Comparison of ENCODE assay signal across 12 cellular contexts in genomic region chr20:23145281-23145700, GRCh38. TPM values are rescaled to one million over a fixed set of nuclear protein-coding genes. Genes with fewer than 3 reads are reported as not detected.
DNase-seq lines count a peak whose midpoint lies in the region; ATAC-seq, FAIRE-seq and TF ChIP-seq lines count a peak whose summit lies in the region.
"Had no signal": no experiment of that assay in that cellular context is flagged by ENCODE, and none has a peak within 500 bp of the region (broad histone marks: within the 10 kb centered on the region; RNA-seq: fewer than 3 reads in every experiment).

No MANE protein-coding gene starts in this region.

- H3K27ac Mint-ChIP-seq in MCF 10A (ENCODE audit: low read depth, unreplicated experiment) = peak overlapping the region; percentile 20
- H3K27ac Mint-ChIP-seq: activated naive CD8-positive, alpha-beta T cell had no signal

- H3K27ac ChIP-seq in breast epithelium (no peak overlapping the region), brain microvascular endothelial cell (peak overlapping the region; percentile 9), aorta (ENCODE audit: low read depth in 1 of 2, low read length in 2 of 2) (peak overlapping the region in 1 of 2 donors; percentile 94)

- H3K4me3 ChIP-seq in breast epithelium (no peak overlapping the region), brain microvascular endothelial cell (ENCODE audit: low read depth, low read length) (no peak overlapping the region), aorta (ENCODE audit: low read length in 2 of 2) (no peak overlapping the region)
- H3K4me3 ChIP-seq: heart left ventricle had no signal

- peaks cover 0 to 5% of the 10 kb centered on the region in 2 donors for H3K4me1 ChIP-seq in breast epithelium
- peaks cover 0 to 8% of the 10 kb centered on the region in 2 donors for H3K4me1 ChIP-seq in aorta (ENCODE audit: control insufficient read depth in 1 of 2, insufficient read depth in 2 of 2, low read length in 2 of 2)

- H3K9me3 ChIP-seq in breast epithelium (no peaks in the 10 kb centered on the region), aorta (ENCODE audit: control insufficient read depth, low read length) (no peaks in the 10 kb centered on the region)
- H3K9me3 ChIP-seq: heart left ventricle had no signal

- H3K27me3 Mint-ChIP-seq in MCF 10A (ENCODE audit: insufficient read depth, unreplicated experiment) = no peaks in the 10 kb centered on the region
- H3K27me3 Mint-ChIP-seq: activated naive CD8-positive, alpha-beta T cell had no signal

- no peak for TF ChIP-seq CTCF in MCF 10A (IDR thresholded peaks at IDR 0.05; ENCODE audit: unreplicated experiment)
- no peak for TF ChIP-seq CTCF in breast epithelium (IDR thresholded peaks at IDR 0.05)
- no peak for TF ChIP-seq CTCF in brain microvascular endothelial cell (IDR thresholded peaks at IDR 0.05; ENCODE audit: low read depth, low read length, missing control alignments)

- DNase-seq in MCF 10A (ENCODE audit: unreplicated experiment) (peak; percentile 89), breast epithelium (ENCODE audit: low spot score in 2 of 2) (no peak), brain microvascular endothelial cell (peak; percentile 52), medulla oblongata (ENCODE audit: extremely low spot score) (peak; percentile 57), aorta (peak; percentile 85 to 88), urothelium cell line (ENCODE audit: low spot score) (no peak), DMS153 (lab: John Stamatoyannopoulos, UW) (no peak)
- DNase-seq: H9, NCI-H2227 treated with DMSO at 0.1 percent for 48 hours had no signal

- CTCF ChIA-PET in MCF 10A (lab: Yijun Ruan, JAX) = interaction anchor here (0.5 to 6.3 kb wide), 12 partner anchors 8 to 810 kb away, joined by 3 to 66 read pairs (median 4); no protein-coding TSS in a partner anchor

- POLR2A ChIA-PET in MCF 10A (lab: Yijun Ruan, JAX) = interaction anchor here (0.6 to 16.9 kb wide), 13 partner anchors 8 to 370 kb away, joined by 3 to 555 read pairs (median 5); partner anchors contain the start of gene NXT1

- no TSS peak for BruUV-seq in MCF 10A (replicated peaks; lab: Mats Ljungman, UMichigan)

- H3K4me1 Mint-ChIP-seq in MCF 10A (ENCODE audit: insufficient read depth, unreplicated experiment) = peaks cover 69% of the 10 kb centered on the region

- no peaks in the 10 kb centered on the region for H3K9me3 Mint-ChIP-seq in MCF 10A (ENCODE audit: unreplicated experiment)

- no peaks in the 10 kb centered on the region for H3K36me3 ChIP-seq in breast epithelium
- no peaks in the 10 kb centered on the region for H3K36me3 ChIP-seq in brain microvascular endothelial cell (replicated peaks)
- H3K36me3 ChIP-seq in aorta (ENCODE audit: control insufficient read depth in 1 of 2, insufficient read depth in 2 of 2, low read length in 1 of 2) = no peaks in the 10 kb centered on the region
- H3K36me3 ChIP-seq: heart left ventricle had no signal

- peak; percentile 67 for ATAC-seq in aorta (ENCODE audit: low FRiP score)
- ATAC-seq in HG02970 (IDR thresholded peaks at IDR 0.05; ENCODE audit: low FRiP score, unreplicated experiment) = no peak
- ATAC-seq: heart left ventricle had no signal

- H3K36me3 Mint-ChIP-seq in MCF 10A (ENCODE audit: insufficient read depth, unreplicated experiment) = peaks cover 4% of the 10 kb centered on the region
- H3K36me3 Mint-ChIP-seq: activated naive CD8-positive, alpha-beta T cell had no signal

- intact Hi-C loops in MCF 10A (cut with micrococcal nuclease) (loop anchor here (10.0 kb wide), 1 partner anchor 770 kb away; no protein-coding TSS in a partner anchor), breast epithelium (cut with DNase I; ENCODE audit: low total_unique reads) (no loop called here), aorta (cut with DNase I) (loop anchor here in 1 of 2 donors (5.0 kb wide), 2 partner anchors 83 to 112 kb away; no protein-coding TSS in a partner anchor)

- WGBS in aorta, 2 donors = 31 to 37% methylated on average over 9 of the region's 9 CpGs

- FAIRE-seq in urothelium cell line (lab: Jason Lieb, UNC) = no peak

- no peak overlapping the region for H3K4me3 Mint-ChIP-seq in MCF 10A (ENCODE audit: unreplicated experiment)
- H3K4me3 Mint-ChIP-seq: activated naive CD8-positive, alpha-beta T cell; H9 had no signal

- no peak for TF ChIP-seq POLR2A in breast epithelium (IDR thresholded peaks at IDR 0.05)

- in situ Hi-C loops in brain microvascular endothelial cell (cut with HindIII; ENCODE audit: low pct_ligation_motif_present, low sequenced_read_pairs) = no loop called here

- no peaks in the 10 kb centered on the region for H3K27me3 ChIP-seq in breast epithelium
- H3K27me3 ChIP-seq in brain microvascular endothelial cell (replicated peaks) = no peaks in the 10 kb centered on the region
- no peaks in the 10 kb centered on the region for H3K27me3 ChIP-seq in aorta (ENCODE audit: control insufficient read depth in 1 of 2, insufficient read depth in 2 of 2, low read length in 1 of 2)
- H3K27me3 ChIP-seq: heart left ventricle had no signal

RNA-seq across cellular contexts. Expression of gene CD93, which starts 59.2 kb away (rescaled TPM):
- total RNA-seq in MCF 10A (2022) (not detected in 2 replicates), breast epithelium (10 to 100 TPM; 19.2 to 64.9 (median 36.5) TPM), aorta (100 to 1,000 TPM; 123 to 160 TPM)
- 1 to 10 TPM; 5.7 to 8.4 TPM for polyA plus RNA-seq in aorta
- total RNA-seq: H9 had no signal

Comparison
In these comparisons a context has a peak if more than half of its experiments do, and no peak if none do; other contexts are left out.
1. DNase-seq: peak in MCF 10A (single experiment), brain microvascular endothelial cell (single experiment), medulla oblongata (single experiment) and aorta (2 of 2); none in breast epithelium (0 of 2), urothelium cell line (single experiment) and DMS153 (single experiment).
2. RNA of gene CD93, which starts 59.2 kb away (total RNA-seq): 123 to 160 TPM in aorta and 19.2 to 64.9 TPM in breast epithelium; not detected in MCF 10A; every median in the first group is over 10 times any median in the second.